13 cellular contexts compared by ENCODE assay signal in the genomic region with DNA sequence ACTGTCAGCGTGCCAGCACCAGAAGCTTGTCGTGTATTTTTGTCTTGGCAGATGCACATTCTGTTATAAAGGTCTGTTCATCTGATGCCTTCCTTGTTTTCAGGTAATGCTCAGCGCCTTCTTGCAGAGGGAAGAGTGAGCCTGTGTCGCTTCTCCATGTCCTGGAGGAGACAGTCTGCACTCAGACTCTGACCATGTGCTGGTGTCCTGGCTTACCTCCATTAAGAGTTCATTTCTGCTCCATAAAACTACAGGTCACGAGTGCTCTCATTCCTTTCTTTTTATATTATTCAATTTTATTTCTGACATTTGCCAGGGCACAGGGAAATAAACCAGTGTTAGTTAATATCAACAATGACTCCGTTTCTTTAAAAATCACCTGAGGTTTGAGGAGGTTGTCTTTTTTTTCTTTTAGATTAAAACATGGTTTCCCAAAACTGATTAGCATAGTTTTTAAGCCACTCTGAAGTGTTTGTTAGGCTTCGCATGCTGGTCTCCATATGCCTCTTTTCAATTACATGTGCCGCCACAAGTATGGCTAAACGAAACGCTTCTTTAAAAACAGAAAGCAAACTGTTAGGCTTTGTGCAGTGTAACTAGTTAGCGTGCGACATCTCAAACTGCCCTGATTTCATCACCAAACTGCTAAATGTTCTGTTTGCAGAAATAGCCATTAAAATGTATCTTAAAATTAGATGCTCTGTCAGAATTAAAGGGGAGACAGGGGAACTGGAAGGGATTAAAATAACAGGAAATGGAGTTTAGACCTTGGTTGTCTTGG.
DNase-seq lines count a peak whose midpoint lies in the region; ATAC-seq, FAIRE-seq and TF ChIP-seq lines count a peak whose summit lies in the region.
"Had no signal": no experiment of that assay in that cellular context is flagged by ENCODE, and none has a peak within 500 bp of the region (broad histone marks: within the 10 kb centered on the region; RNA-seq: fewer than 3 reads in every experiment).

No MANE protein-coding gene starts in this region.

- no peak overlapping the region for H3K9ac ChIP-seq in Loucy (ENCODE audit: low read depth, low read length, poor library complexity, severe bottlenecking)
- no peak overlapping the region for H3K9ac ChIP-seq in astrocyte (ENCODE audit: low read length)

- no peak for DNase-seq in astrocyte (ENCODE audit: low read depth)
- DNase-seq in mesothelial cell of epicardium (ENCODE audit: low spot score in 2 of 2, unreplicated experiment in 2 of 2), result no peak
- DNase-seq in ureter (ENCODE audit: low spot score), result peak; percentile 47
- DNase-seq in RCC 7860 (ENCODE audit: low spot score), result no peak
- no peak for DNase-seq in RWPE1 (ENCODE audit: low spot score)
- DNase-seq: activated CD4-positive, alpha-beta T cell treated with anti-CD3 and anti-CD28 coated beads, Interleukin-2, amount 10 ng/mL, durations not matched to agents 7 days and 5 days; activated naive CD4-positive, alpha-beta T cell treated with anti-CD3 and anti-CD28 coated beads for 36 hours; esophagus squamous epithelium; kidney; NCI-H146; nephron progenitor cell had no signal

- H3K79me2 ChIP-seq in Loucy (ENCODE audit: insufficient read depth, low read length), result no peaks in the 10 kb centered on the region
- no peaks in the 10 kb centered on the region for H3K79me2 ChIP-seq in astrocyte (ENCODE audit: insufficient read depth, low read length)

- no peaks in the 10 kb centered on the region for H3K9me2 ChIP-seq in Loucy (replicated peaks; ENCODE audit: low read depth, low read length)

- H3K36me3 Mint-ChIP-seq in astrocyte (ENCODE audit: low read depth, unreplicated experiment) (no peaks in the 10 kb centered on the region), mesothelial cell of epicardium (no peaks in the 10 kb centered on the region)

- H3K4me1 ChIP-seq in Loucy (ENCODE audit: insufficient read depth, low read length, poor library complexity, severe bottlenecking) (peaks cover 9% of the 10 kb centered on the region), astrocyte (ENCODE audit: insufficient read depth, low read length) (no peaks in the 10 kb centered on the region)

- no peaks in the 10 kb centered on the region for H3K36me3 ChIP-seq in Loucy (ENCODE audit: insufficient read depth, low read length)
- H3K36me3 ChIP-seq in astrocyte (ENCODE audit: insufficient read depth, low read length), result no peaks in the 10 kb centered on the region
- H3K36me3 ChIP-seq: esophagus squamous epithelium had no signal

- H3K9me3 Mint-ChIP-seq in astrocyte (ENCODE audit: unreplicated experiment) (no peaks in the 10 kb centered on the region), mesothelial cell of epicardium (peaks cover 5% of the 10 kb centered on the region)
- H3K9me3 Mint-ChIP-seq: activated CD4-positive, alpha-beta T cell treated with anti-CD3 and anti-CD28 coated beads, Interleukin-2, amount 10 ng/mL, durations not matched to agents 7 days and 5 days; activated naive CD4-positive, alpha-beta T cell treated with anti-CD3 and anti-CD28 coated beads for 36 hours; nephron progenitor cell had no signal

- H3K27me3 Mint-ChIP-seq in astrocyte (ENCODE audit: low read depth, unreplicated experiment) (no peaks in the 10 kb centered on the region), mesothelial cell of epicardium (ENCODE audit: low read depth) (no peaks in the 10 kb centered on the region)

- peak overlapping the region; percentile 41; the same call in 1 of the 2 replicates for H2AFZ ChIP-seq in Loucy (ENCODE audit: low read length)
- H2AFZ ChIP-seq in astrocyte (ENCODE audit: low read depth, low read length), result peak overlapping the region; percentile 29

- H3K4me2 ChIP-seq in Loucy (ENCODE audit: low read depth, low read length, poor library complexity, severe bottlenecking) (no peak overlapping the region), astrocyte (ENCODE audit: low read length) (peak overlapping the region; percentile 25)

- CTCF ChIA-PET in RWPE1 (lab: Yijun Ruan, JAX), result no interaction called here

- TF ChIP-seq CTCF in Loucy (conservative IDR thresholded peaks at IDR 0.05; ENCODE audit: low read length) (no peak), astrocyte (IDR thresholded peaks at IDR 0.05; ENCODE audit: insufficient read depth, low read depth, low read length) (no peak), mesothelial cell of epicardium (IDR thresholded peaks at IDR 0.05; ENCODE audit: unreplicated experiment) (no peak), RWPE1 (conservative IDR thresholded peaks at IDR 0.05; ENCODE audit: low read depth) (no peak)

- H3F3A ChIP-seq in Loucy (ENCODE audit: low read depth), result no peaks in the 10 kb centered on the region

- POLR2A ChIA-PET in RWPE1 (lab: Yijun Ruan, JAX; ENCODE audit: low non-redundant PET), result no interaction called here

- no peaks in the 10 kb centered on the region for H3K4me1 Mint-ChIP-seq in astrocyte (ENCODE audit: low read depth, unreplicated experiment)
- peaks cover 15% of the 10 kb centered on the region for H3K4me1 Mint-ChIP-seq in mesothelial cell of epicardium
- H3K4me1 Mint-ChIP-seq: nephron progenitor cell had no signal

- H3K4me3 Mint-ChIP-seq in astrocyte (ENCODE audit: unreplicated experiment), result no peak overlapping the region
- no peak overlapping the region for H3K4me3 Mint-ChIP-seq in mesothelial cell of epicardium
- H3K4me3 Mint-ChIP-seq: activated CD4-positive, alpha-beta T cell treated with anti-CD3 and anti-CD28 coated beads, Interleukin-2, amount 10 ng/mL, durations not matched to agents 7 days and 5 days; activated naive CD4-positive, alpha-beta T cell treated with anti-CD3 and anti-CD28 coated beads for 36 hours; nephron progenitor cell had no signal

- H3K9me3 ChIP-seq in Loucy (ENCODE audit: insufficient read depth, low read depth, low read length) (no peaks in the 10 kb centered on the region), astrocyte (ENCODE audit: insufficient read depth, low read depth, low read length) (no peaks in the 10 kb centered on the region)
- H3K9me3 ChIP-seq: esophagus squamous epithelium had no signal

- H4K20me1 ChIP-seq in Loucy (ENCODE audit: insufficient read depth, low read length, poor library complexity, severe bottlenecking), result no peaks in the 10 kb centered on the region
- H4K20me1 ChIP-seq in astrocyte (ENCODE audit: insufficient read depth, low read length), result no peaks in the 10 kb centered on the region

- FAIRE-seq in astrocyte (lab: Jason Lieb, UNC), result no peak
- no peak for FAIRE-seq in RCC 7860 (lab: Jason Lieb, UNC)
- FAIRE-seq: kidney had no signal

- no peak for ATAC-seq in HG02798 (IDR thresholded peaks at IDR 0.05; ENCODE audit: poor library complexity, unreplicated experiment)

- H3K27ac ChIP-seq in astrocyte (ENCODE audit: low read depth, low read length), result no peak overlapping the region
- no peak overlapping the region for H3K27ac ChIP-seq in RWPE1

- H3K4me3 ChIP-seq in Loucy (ENCODE audit: low read length, poor library complexity, severe bottlenecking), result no peak overlapping the region
- H3K4me3 ChIP-seq in astrocyte (ENCODE audit: insufficient read depth, low read depth, low read length), result no peak overlapping the region

- no peaks in the 10 kb centered on the region for H3K27me3 ChIP-seq in Loucy (ENCODE audit: insufficient read depth, low read length, poor library complexity, severe bottlenecking)
- no peaks in the 10 kb centered on the region for H3K27me3 ChIP-seq in astrocyte (ENCODE audit: insufficient read depth, low read length)
- H3K27me3 ChIP-seq: esophagus squamous epithelium had no signal

- H3K27ac Mint-ChIP-seq in astrocyte (ENCODE audit: unreplicated experiment) (no peak overlapping the region), mesothelial cell of epicardium (peak overlapping the region; percentile 23)
- H3K27ac Mint-ChIP-seq: activated CD4-positive, alpha-beta T cell treated with anti-CD3 and anti-CD28 coated beads, Interleukin-2, amount 10 ng/mL, durations not matched to agents 7 days and 5 days; activated naive CD4-positive, alpha-beta T cell treated with anti-CD3 and anti-CD28 coated beads for 36 hours; nephron progenitor cell had no signal
